ENCODE assay signal across 27 cellular contexts in the genomic region with DNA sequence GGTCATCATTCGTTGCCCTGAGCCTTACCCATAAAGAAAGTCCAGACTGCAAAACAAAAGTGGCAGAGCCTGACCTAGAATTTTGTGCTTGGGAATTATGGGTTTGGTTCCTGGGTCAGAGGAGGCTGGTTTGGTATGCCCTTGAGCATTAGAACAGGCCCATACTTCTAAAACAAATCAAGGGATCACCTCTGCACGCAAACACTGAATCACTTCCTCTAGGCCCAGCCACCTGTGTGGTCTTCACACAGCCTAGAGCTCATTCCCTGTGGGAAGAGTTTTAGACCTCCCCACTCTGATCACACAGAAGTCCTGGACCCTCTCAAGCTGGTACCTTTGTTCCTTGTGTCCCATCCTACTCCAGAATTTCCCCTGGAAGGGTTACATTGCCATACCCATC.
"Had no signal": no experiment of that assay in that cellular context is flagged by ENCODE, and none has a peak within 500 bp of the region (broad histone marks: within the 10 kb centered on the region; RNA-seq: fewer than 3 reads in every experiment).

No MANE protein-coding gene starts in this region.

- ATAC-seq: activated T-cell treated with anti-CD3 and anti-CD28 coated beads, Interleukin-2, amount 50 U/mL, for 4 hours; gastrocnemius medialis; left lobe of liver; mucosa of descending colon; natural killer cell treated with Interleukin-12 subunit alpha and Interleukin-12 subunit beta and Interleukin-15 and Interleukin-18, amount 100 ng/mL, for 72 hours; right cardiac atrium had no signal

- H3K9me3 Mint-ChIP-seq: activated T-cell treated with anti-CD3 and anti-CD28 coated beads, Interleukin-2, amount 50 U/mL, for 4 hours; natural killer cell treated with Interleukin-12 subunit alpha and Interleukin-12 subunit beta and Interleukin-15 and Interleukin-18, amount 100 ng/mL, for 72 hours; T-helper 1 cell treated with Interleukin-12 subunit alpha and Interleukin-12 subunit beta and Interleukin-4 antibody, amounts not matched to agents 30 μg/mL and 1 μg/mL, for 36 hours had no signal

- H3K4me3 ChIP-seq: gastrocnemius medialis, hepatocyte, lower lobe of right lung, mucosa of descending colon, testis, transverse colon had no signal

- H3K4me2 ChIP-seq: hepatocyte had no signal

- H3K27ac Mint-ChIP-seq: activated naive CD8-positive, alpha-beta T cell; natural killer cell treated with Interleukin-12 subunit alpha and Interleukin-12 subunit beta and Interleukin-15 and Interleukin-18, amount 100 ng/mL, for 72 hours; T-helper 1 cell treated with Interleukin-12 subunit alpha and Interleukin-12 subunit beta and Interleukin-4 antibody, amounts not matched to agents 30 μg/mL and 1 μg/mL, for 36 hours had no signal

- H3K4me1 ChIP-seq: lower lobe of right lung, testis had no signal

- H3K36me3 ChIP-seq: brain microvascular endothelial cell, gastrocnemius medialis, lower lobe of right lung, transverse colon had no signal

- DNase-seq: activated CD4-positive, alpha-beta T cell treated with anti-CD3 and anti-CD28 coated beads for 48 hours; activated CD4-positive, alpha-beta T cell treated with anti-CD3 and anti-CD28 coated beads, Interleukin-2, amount 50 U/mL, for 48 hours; activated naive CD4-positive, alpha-beta T cell treated with Interleukin-2 at 50 U/mL for 16 hours; activated T-cell treated with anti-CD3 and anti-CD28 coated beads, Interleukin-2, amount 50 U/mL, for 4 hours; brain microvascular endothelial cell; central memory CD4-positive, alpha-beta T cell; effector CD4-positive, alpha-beta T cell; gastrocnemius medialis; lower lobe of right lung; mucosa of descending colon; posterior cingulate gyrus; right cardiac atrium; stimulated activated naive CD4-positive, alpha-beta T cell treated with Interleukin-2 at 50 U/mL for 16 hours; SW 1271; T-helper 9 cell; testis; transverse colon had no signal

- H3K36me3 Mint-ChIP-seq: activated naive CD8-positive, alpha-beta T cell; natural killer cell treated with Interleukin-12 subunit alpha and Interleukin-12 subunit beta and Interleukin-15 and Interleukin-18, amount 100 ng/mL, for 72 hours had no signal

- H3K27me3 Mint-ChIP-seq: activated naive CD8-positive, alpha-beta T cell; natural killer cell treated with Interleukin-12 subunit alpha and Interleukin-12 subunit beta and Interleukin-15 and Interleukin-18, amount 100 ng/mL, for 72 hours had no signal

- H3K9me3 ChIP-seq: gastrocnemius medialis, lower lobe of right lung, mucosa of descending colon, testis, transverse colon had no signal

- H2AFZ ChIP-seq: hepatocyte had no signal

- H3K27ac ChIP-seq: brain microvascular endothelial cell, gastrocnemius medialis, hepatocyte, lower lobe of right lung, testis, transverse colon, VCaP had no signal

- H3K4me3 Mint-ChIP-seq: activated naive CD8-positive, alpha-beta T cell; activated T-cell treated with anti-CD3 and anti-CD28 coated beads, Interleukin-2, amount 50 U/mL, for 4 hours; natural killer cell treated with Interleukin-12 subunit alpha and Interleukin-12 subunit beta and Interleukin-15 and Interleukin-18, amount 100 ng/mL, for 72 hours; T-helper 1 cell treated with Interleukin-12 subunit alpha and Interleukin-12 subunit beta and Interleukin-4 antibody, amounts not matched to agents 30 μg/mL and 1 μg/mL, for 36 hours had no signal

- H3K79me2 ChIP-seq: hepatocyte had no signal

- FAIRE-seq: astrocyte, endometrium, TTC549, urothelium cell line had no signal

- H3K27me3 ChIP-seq: brain microvascular endothelial cell, gastrocnemius medialis, hepatocyte, testis, transverse colon had no signal
